25 cellular contexts compared by ENCODE assay signal in genomic region chr12:54437243-54437642, GRCh38. TPM values are rescaled to one million over a fixed set of nuclear protein-coding genes. Genes with fewer than 3 reads are reported as not detected.
A peak's percentile ranks its signal among the peaks of the same experiment; 100 is the strongest.
DNase-seq lines count a peak whose midpoint lies in the region; ATAC-seq and TF ChIP-seq lines count a peak whose summit lies in the region.
"Had no signal": no experiment of that assay in that cellular context is flagged by ENCODE, and none has a peak within 500 bp of the region (broad histone marks: within the 10 kb centered on the region; RNA-seq: fewer than 3 reads in every experiment).

No MANE protein-coding gene starts in this region.

- peaks cover 19% of the 10 kb centered on the region for H3K4me1 Mint-ChIP-seq in activated naive CD4-positive, alpha-beta T cell treated with anti-CD3 and anti-CD28 coated beads for 36 hours (ENCODE audit: low read depth)
- H3K4me1 Mint-ChIP-seq in stimulated activated naive CD8-positive, alpha-beta T cell treated with anti-CD3 and anti-CD28 coated beads, Interleukin-15, amount 100 ng/mL, for 72 hours, result peaks cover 30% of the 10 kb centered on the region

- H3K36me3 Mint-ChIP-seq in activated naive CD4-positive, alpha-beta T cell treated with anti-CD3 and anti-CD28 coated beads, Interleukin-2, amount 50 U/mL, for 72 hours, result no peaks in the 10 kb centered on the region
- no peaks in the 10 kb centered on the region for H3K36me3 Mint-ChIP-seq in activated naive CD4-positive, alpha-beta T cell treated with anti-CD3 and anti-CD28 coated beads for 36 hours (ENCODE audit: low read depth)
- H3K36me3 Mint-ChIP-seq: activated naive CD8-positive, alpha-beta T cell; T-cell had no signal

- peak overlapping the region; percentile 77 for H3K27ac ChIP-seq in foreskin keratinocyte
- H3K27ac ChIP-seq: Peyer's patch, prostate gland, SJSA1 had no signal

- no peaks in the 10 kb centered on the region for H3K9me3 Mint-ChIP-seq in activated naive CD4-positive, alpha-beta T cell treated with anti-CD3 and anti-CD28 coated beads, Interleukin-2, amount 50 U/mL, for 72 hours
- no peaks in the 10 kb centered on the region for H3K9me3 Mint-ChIP-seq in activated naive CD4-positive, alpha-beta T cell treated with anti-CD3 and anti-CD28 coated beads for 36 hours
- H3K9me3 Mint-ChIP-seq in stimulated activated naive CD8-positive, alpha-beta T cell treated with anti-CD3 and anti-CD28 coated beads, Interleukin-15, amount 100 ng/mL, for 72 hours, result no peaks in the 10 kb centered on the region
- H3K9me3 Mint-ChIP-seq: central memory CD8-positive, alpha-beta T cell; T-cell had no signal

- no peak for TF ChIP-seq CTCF in foreskin keratinocyte (conservative IDR thresholded peaks at IDR 0.05)

- H3K4me1 ChIP-seq in foreskin keratinocyte, result peaks cover 14% of the 10 kb centered on the region
- H3K4me1 ChIP-seq: SJSA1 had no signal

- DNase-seq in activated naive CD4-positive, alpha-beta T cell treated with anti-CD3 and anti-CD28 coated beads, Interleukin-2, amount 50 U/mL, for 72 hours (ENCODE audit: low spot score in 2 of 2), result no peak
- no peak for DNase-seq in activated naive CD4-positive, alpha-beta T cell treated with anti-CD3 and anti-CD28 coated beads for 36 hours
- peak; percentile 74 to 89 for DNase-seq in foreskin keratinocyte
- no peak for DNase-seq in stimulated activated naive CD8-positive, alpha-beta T cell treated with anti-CD3 and anti-CD28 coated beads, Interleukin-15, amount 100 ng/mL, for 72 hours
- DNase-seq in stimulated activated naive CD4-positive, alpha-beta T cell (lab: John Stamatoyannopoulos, UW), result no peak
- DNase-seq in activated effector memory CD4-positive, alpha-beta T cell treated with Interleukin-2 at 50 U/mL for 16 hours, result no peak
- DNase-seq: ACHN, GF-D8, glutamatergic neuron, NCI-H1694 treated with DMSO at 0.1 percent for 48 hours, NCI-H2171 treated with DMSO at 0.1 percent for 48 hours, NCI-H524 treated with DMSO at 0.1 percent for 48 hours, Peyer's patch, T-cell had no signal

- H3K27ac Mint-ChIP-seq in activated naive CD4-positive, alpha-beta T cell treated with anti-CD3 and anti-CD28 coated beads, Interleukin-2, amount 50 U/mL, for 72 hours, result no peak overlapping the region
- no peak overlapping the region for H3K27ac Mint-ChIP-seq in activated naive CD4-positive, alpha-beta T cell treated with anti-CD3 and anti-CD28 coated beads for 36 hours
- H3K27ac Mint-ChIP-seq in stimulated activated naive CD8-positive, alpha-beta T cell treated with anti-CD3 and anti-CD28 coated beads, Interleukin-15, amount 100 ng/mL, for 72 hours, result peak overlapping the region in 1 of 2 donors; percentile 72
- H3K27ac Mint-ChIP-seq: activated naive CD8-positive, alpha-beta T cell had no signal

- intact Hi-C loops in activated naive CD4-positive, alpha-beta T cell treated with anti-CD3 and anti-CD28 coated beads for 36 hours (cut with micrococcal nuclease), result loop anchor here (2.0 kb wide), 1 partner anchor 18 kb away; the partner anchor contains the start of gene ITGA5

- CTCF ChIA-PET in activated naive CD4-positive, alpha-beta T cell treated with anti-CD3 and anti-CD28 coated beads for 36 hours (lab: Charles Lee), result interaction anchor here (0.6 to 13.0 kb wide), 7 partner anchors 11 to 158 kb away, joined by 3 to 384 read pairs (median 19); partner anchors contain the start of gene ZNF385A

- no peaks in the 10 kb centered on the region for H3K27me3 Mint-ChIP-seq in activated naive CD4-positive, alpha-beta T cell treated with anti-CD3 and anti-CD28 coated beads for 36 hours (ENCODE audit: low read depth)
- H3K27me3 Mint-ChIP-seq in stimulated activated naive CD8-positive, alpha-beta T cell treated with anti-CD3 and anti-CD28 coated beads, Interleukin-15, amount 100 ng/mL, for 72 hours, result no peaks in the 10 kb centered on the region
- H3K27me3 Mint-ChIP-seq: activated naive CD8-positive, alpha-beta T cell; central memory CD8-positive, alpha-beta T cell; T-cell had no signal

- no peak overlapping the region for H3K4me3 Mint-ChIP-seq in activated naive CD4-positive, alpha-beta T cell treated with anti-CD3 and anti-CD28 coated beads for 36 hours
- no peak overlapping the region for H3K4me3 Mint-ChIP-seq in stimulated activated naive CD8-positive, alpha-beta T cell treated with anti-CD3 and anti-CD28 coated beads, Interleukin-15, amount 100 ng/mL, for 72 hours
- H3K4me3 Mint-ChIP-seq: activated naive CD8-positive, alpha-beta T cell; central memory CD8-positive, alpha-beta T cell; T-cell had no signal

- peaks cover 11% of the 10 kb centered on the region for H3K27me3 ChIP-seq in foreskin keratinocyte
- H3K27me3 ChIP-seq: Peyer's patch had no signal

- peak; percentile 55 to 78 for ATAC-seq in activated naive CD4-positive, alpha-beta T cell treated with anti-CD3 and anti-CD28 coated beads, Interleukin-2, amount 50 U/mL, for 72 hours
- ATAC-seq in HG02870 (IDR thresholded peaks at IDR 0.05; ENCODE audit: unreplicated experiment) (peak; percentile 61), foreskin keratinocyte (peak; percentile 66), HG03565 (IDR thresholded peaks at IDR 0.05; ENCODE audit: unreplicated experiment) (no peak)
- peak; percentile 83 for ATAC-seq in stimulated activated naive CD8-positive, alpha-beta T cell treated with anti-CD3 and anti-CD28 coated beads, Interleukin-15, amount 100 ng/mL, for 72 hours
- ATAC-seq: T-cell had no signal

RNA-seq across cellular contexts. Expression of gene ITGA5, which starts 18.2 kb away (rescaled TPM):
- total RNA-seq in activated naive CD4-positive, alpha-beta T cell treated with anti-CD3 and anti-CD28 coated beads, Interleukin-2, amount 50 U/mL, for 72 hours, result 10 to 100 TPM; 29.4 to 53.5 TPM
- total RNA-seq in activated naive CD4-positive, alpha-beta T cell treated with anti-CD3 and anti-CD28 coated beads for 36 hours, result 10 to 100 TPM; 17.9 to 18.4 TPM
- total RNA-seq in foreskin keratinocyte, result 111 and 175 TPM in 2 replicates
- polyA plus RNA-seq in foreskin keratinocyte, result 77.3 and 104 TPM in 2 replicates

RNA-seq across cellular contexts. Expression of gene GTSF1, which starts 36.2 kb away (rescaled TPM):
- total RNA-seq in activated naive CD4-positive, alpha-beta T cell treated with anti-CD3 and anti-CD28 coated beads, Interleukin-2, amount 50 U/mL, for 72 hours, result 10 to 100 TPM in 1 of 2 donors, 1 to 10 TPM in 1; 9.3 to 10.1 TPM
- 1 to 10 TPM; 8.1 to 8.6 TPM for total RNA-seq in activated naive CD4-positive, alpha-beta T cell treated with anti-CD3 and anti-CD28 coated beads for 36 hours
- not detected in 2 replicates for total RNA-seq in foreskin keratinocyte
- polyA plus RNA-seq in foreskin keratinocyte, result not detected in 2 replicates
- total RNA-seq: astrocyte, dermis microvascular lymphatic vessel endothelial cell, endothelial cell of umbilical vein, SJSA1, temporal lobe had no signal
- polyA plus RNA-seq: BJ had no signal

RNA-seq across cellular contexts. Expression of gene ZNF385A, which starts 52.7 kb away (rescaled TPM):
- 1 to 10 TPM; 1.2 to 1.8 TPM for total RNA-seq in activated naive CD4-positive, alpha-beta T cell treated with anti-CD3 and anti-CD28 coated beads, Interleukin-2, amount 50 U/mL, for 72 hours
- total RNA-seq in activated naive CD4-positive, alpha-beta T cell treated with anti-CD3 and anti-CD28 coated beads for 36 hours, result 1 to 10 TPM in 1 of 2 experiments, under 1 TPM in 1; 0.93 to 1.1 TPM
- 29.8 and 31.9 TPM in 2 replicates for total RNA-seq in foreskin keratinocyte
- 77.1 and 81.3 TPM in 2 replicates for polyA plus RNA-seq in foreskin keratinocyte

Comparison
In these comparisons a context has a peak if more than half of its experiments do, and no peak if none do; other contexts are left out.
1. DNase-seq: peak in foreskin keratinocyte (2 of 2); none in activated naive CD4-positive, alpha-beta T cell treated with anti-CD3 and anti-CD28 coated beads, Interleukin-2, amount 50 U/mL, for 72 hours (0 of 2), activated naive CD4-positive, alpha-beta T cell treated with anti-CD3 and anti-CD28 coated beads for 36 hours (single experiment), stimulated activated naive CD8-positive, alpha-beta T cell treated with anti-CD3 and anti-CD28 coated beads, Interleukin-15, amount 100 ng/mL, for 72 hours (0 of 2), stimulated activated naive CD4-positive, alpha-beta T cell (0 of 6) and activated effector memory CD4-positive, alpha-beta T cell treated with Interleukin-2 at 50 U/mL for 16 hours (single experiment).
2. RNA of gene ZNF385A, which starts 52.7 kb away (total RNA-seq): 29.8 to 31.9 TPM in foreskin keratinocyte; 1.2 to 1.8 TPM in activated naive CD4-positive, alpha-beta T cell treated with anti-CD3 and anti-CD28 coated beads, Interleukin-2, amount 50 U/mL, for 72 hours and 0.93 to 1.1 TPM in activated naive CD4-positive, alpha-beta T cell treated with anti-CD3 and anti-CD28 coated beads for 36 hours; every median in the first group is over 10 times any median in the second.